ENCODE assay signal across 19 cellular contexts in the genomic region with DNA sequence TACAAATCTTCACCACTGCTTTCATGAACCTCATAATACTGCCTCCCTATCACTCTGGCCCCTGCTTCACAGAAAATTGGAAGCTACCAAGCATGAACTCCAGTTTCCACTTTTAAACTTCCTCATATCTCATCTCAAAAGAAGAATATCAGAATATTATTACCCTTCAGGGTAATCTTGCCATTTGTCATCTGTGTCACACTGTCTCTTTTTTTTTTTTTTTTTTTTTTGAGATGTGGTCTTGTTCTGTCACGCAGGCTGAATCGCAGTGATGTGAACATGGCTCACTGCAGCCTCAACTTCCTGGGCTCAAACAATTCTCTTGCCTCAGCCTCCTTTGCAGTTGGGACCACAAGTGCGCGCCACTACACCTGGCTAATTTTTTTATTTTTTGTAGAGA.
DNase-seq lines count a peak whose midpoint lies in the region; ATAC-seq and TF ChIP-seq lines count a peak whose summit lies in the region.
"Had no signal": no experiment of that assay in that cellular context is flagged by ENCODE, and none has a peak within 500 bp of the region (broad histone marks: within the 10 kb centered on the region; RNA-seq: fewer than 3 reads in every experiment).

No MANE protein-coding gene starts in this region.

- 100% methylated on average over 1 to 2 of the region's 4 CpGs for WGBS in gastroesophageal sphincter (ENCODE audit: low coverage in 1 of 2), 2 donors

- peak overlapping the region; percentile 27; the same call in 1 of the 2 replicates for H2AFZ ChIP-seq in OCI-LY7 (ENCODE audit: low read length)

- H3K9me3 Mint-ChIP-seq in osteocyte (ENCODE audit: unreplicated experiment), result no peaks in the 10 kb centered on the region
- H3K9me3 Mint-ChIP-seq: CD4-positive, alpha-beta T cell had no signal

- H3K4me3 ChIP-seq in GM06990 (replicated peaks; ENCODE audit: low read depth, low read length) (no peak overlapping the region), OCI-LY7 (ENCODE audit: low read depth, low read length, poor library complexity, severe bottlenecking) (no peak overlapping the region), gastroesophageal sphincter (no peak overlapping the region)
- H3K4me3 ChIP-seq: SJSA1 had no signal

- TF ChIP-seq POLR2A in gastroesophageal sphincter (IDR thresholded peaks at IDR 0.05), result no peak

- no peaks in the 10 kb centered on the region for H3K27me3 Mint-ChIP-seq in osteocyte (ENCODE audit: unreplicated experiment)
- H3K27me3 Mint-ChIP-seq: CD4-positive, alpha-beta T cell had no signal

- no peaks in the 10 kb centered on the region for H3K27me3 ChIP-seq in GM06990 (replicated peaks; ENCODE audit: control insufficient read depth, insufficient read depth, low read length)
- no peaks in the 10 kb centered on the region for H3K27me3 ChIP-seq in gastroesophageal sphincter
- H3K27me3 ChIP-seq: SJSA1 had no signal

- no peaks in the 10 kb centered on the region for H3K36me3 ChIP-seq in GM06990 (ENCODE audit: control insufficient read depth, insufficient read depth, low read length)
- no peaks in the 10 kb centered on the region for H3K36me3 ChIP-seq in OCI-LY7 (ENCODE audit: insufficient read depth, low read length)
- H3K36me3 ChIP-seq in gastroesophageal sphincter, result no peaks in the 10 kb centered on the region
- H3K36me3 ChIP-seq: SJSA1 had no signal

- H3K4me2 ChIP-seq in OCI-LY7 (ENCODE audit: low read length), result peak overlapping the region; percentile 12; the same call in 1 of the 2 replicates

- H3K4me3 Mint-ChIP-seq in osteocyte (ENCODE audit: unreplicated experiment), result no peak overlapping the region
- H3K4me3 Mint-ChIP-seq: CD4-positive, alpha-beta T cell had no signal

- ATAC-seq in HG03354 (IDR thresholded peaks at IDR 0.05; ENCODE audit: poor library complexity, severe bottlenecking, unreplicated experiment) (peak; percentile 58), gastroesophageal sphincter (no peak)
- no peak for ATAC-seq in activated CD4-positive, CD25-positive, alpha-beta regulatory T cell treated with anti-CD3 and anti-CD28 coated beads, Interleukin-2, amount 50 U/mL, for 24 hours
- ATAC-seq: Panc1 had no signal

- TF ChIP-seq EP300 in gastroesophageal sphincter (IDR thresholded peaks at IDR 0.05), result no peak

- peak overlapping the region; percentile 56 for H3K27ac Mint-ChIP-seq in osteocyte (ENCODE audit: unreplicated experiment)
- H3K27ac Mint-ChIP-seq: CD4-positive, alpha-beta T cell had no signal

- intact Hi-C loops in OCI-LY7 (cut with micrococcal nuclease; ENCODE audit: unreplicated experiment), result no loop called here

- peak; percentile 10 for DNase-seq in GM06990 (ENCODE audit: extremely low read depth, insufficient read length)
- DNase-seq in OCI-LY7 (ENCODE audit: low spot score), result peak; percentile 31
- DNase-seq in osteocyte (ENCODE audit: extremely low spot score, unreplicated experiment), result no peak
- no peak for DNase-seq in NCI-H345 treated with DMSO at 0.1 percent for 48 hours (lab: John Stamatoyannopoulos, UW; ENCODE audit: unreplicated experiment)
- DNase-seq in NCI-H69 (lab: John Stamatoyannopoulos, UW), result no peak
- DNase-seq: ACHN; AML-193; Caco-2; CD4-positive, alpha-beta T cell; GF-D8; H7; NCI-H1694 treated with DMSO at 0.1 percent for 48 hours; NCI-H2107; NCI-H524 had no signal

- H3K4me1 ChIP-seq in OCI-LY7 (ENCODE audit: insufficient read depth, low read length, poor library complexity, severe bottlenecking) (peaks cover 17% of the 10 kb centered on the region), gastroesophageal sphincter (peaks cover 2 to 20% (median 3%) of the 10 kb centered on the region in 3 donors)
- H3K4me1 ChIP-seq: Caco-2, SJSA1 had no signal

- H3K79me2 ChIP-seq in OCI-LY7 (ENCODE audit: insufficient read depth, low read depth, low read length), result no peaks in the 10 kb centered on the region

- CTCF ChIA-PET in OCI-LY7 (lab: Charles Lee; ENCODE audit: unreplicated experiment), result no interaction called here

- POLR2A ChIA-PET in OCI-LY7 (lab: Charles Lee), result interaction anchor here (0.7 kb wide), 1 partner anchor 391 kb away, joined by 5 read pairs; no protein-coding TSS in a partner anchor

- TF ChIP-seq CTCF in GM06990 (IDR thresholded peaks at IDR 0.05; ENCODE audit: insufficient read depth, low read length, poor library complexity, severe bottlenecking) (no peak), OCI-LY7 (conservative IDR thresholded peaks at IDR 0.05; ENCODE audit: low read length) (no peak), osteocyte (IDR thresholded peaks at IDR 0.05) (no peak), gastroesophageal sphincter (IDR thresholded peaks at IDR 0.05) (no peak)

- peaks cover 32% of the 10 kb centered on the region for H3K4me1 Mint-ChIP-seq in osteocyte (ENCODE audit: unreplicated experiment)

- H3K9me2 ChIP-seq in OCI-LY7 (ENCODE audit: insufficient read depth, low read length), result no peaks in the 10 kb centered on the region

- H3K27ac ChIP-seq in OCI-LY7 (ENCODE audit: low read depth, low read length, poor library complexity, severe bottlenecking) (no peak overlapping the region), gastroesophageal sphincter (no peak overlapping the region)
- H3K27ac ChIP-seq: SJSA1 had no signal

- H3K36me3 Mint-ChIP-seq in osteocyte (ENCODE audit: unreplicated experiment), result no peaks in the 10 kb centered on the region

- H4K20me1 ChIP-seq in OCI-LY7 (ENCODE audit: insufficient read depth, low read length), result no peaks in the 10 kb centered on the region

- H3K9me3 ChIP-seq in OCI-LY7 (ENCODE audit: low read length), result no peaks in the 10 kb centered on the region
- H3K9me3 ChIP-seq in gastroesophageal sphincter, result no peaks in the 10 kb centered on the region
- H3K9me3 ChIP-seq: Caco-2, SJSA1 had no signal

- no TSS peak for BruUV-seq in OCI-LY7 (replicated peaks; lab: Mats Ljungman, UMichigan)

Comparison
In these comparisons a context has a peak if more than half of its experiments do, and no peak if none do; other contexts are left out.
1. DNase-seq: peak in GM06990 (single experiment) and OCI-LY7 (single experiment); none in osteocyte (single experiment), NCI-H345 treated with DMSO at 0.1 percent for 48 hours (single experiment) and NCI-H69 (single experiment).